In genomic region chr10:102712843-102713242, GRCh38 we compare ENCODE assay signal across 8 cellular contexts. TPM values are rescaled to one million over a fixed set of nuclear protein-coding genes. Genes with fewer than 3 reads are reported as not detected.
DNase-seq lines count a peak whose midpoint lies in the region; ATAC-seq, FAIRE-seq and TF ChIP-seq lines count a peak whose summit lies in the region.

No MANE protein-coding gene starts in this region.

- H3K27me3 Mint-ChIP-seq in stimulated activated naive CD8-positive, alpha-beta T cell treated with anti-CD3 and anti-CD28 coated beads, Interleukin-15, Interleukin-2, amounts not matched to agents 100 ng/mL and 50 ng/mL, for 24 hours = no peaks in the 10 kb centered on the region
- H3K27me3 Mint-ChIP-seq in astrocyte (ENCODE audit: low read depth, unreplicated experiment) (no peaks in the 10 kb centered on the region), memory B cell (no peaks in the 10 kb centered on the region)

- peak overlapping the region; percentile 89 for H3K4me2 ChIP-seq in astrocyte (ENCODE audit: low read length)

- H4K20me1 ChIP-seq in astrocyte (ENCODE audit: insufficient read depth, low read length) = peaks cover 6% of the 10 kb centered on the region

- H3K4me1 Mint-ChIP-seq in stimulated activated naive CD8-positive, alpha-beta T cell treated with anti-CD3 and anti-CD28 coated beads, Interleukin-15, Interleukin-2, amounts not matched to agents 100 ng/mL and 50 ng/mL, for 24 hours (ENCODE audit: low read depth) = peaks cover 67% of the 10 kb centered on the region
- H3K4me1 Mint-ChIP-seq in astrocyte (ENCODE audit: low read depth, unreplicated experiment) (peaks cover 26% of the 10 kb centered on the region), memory B cell (peaks cover 21% of the 10 kb centered on the region)

- TF ChIP-seq CTCF in astrocyte (IDR thresholded peaks at IDR 0.05; ENCODE audit: insufficient read depth, low read depth, low read length) = no peak

- ATAC-seq in stimulated activated naive CD8-positive, alpha-beta T cell treated with anti-CD3 and anti-CD28 coated beads, Interleukin-15, Interleukin-2, amounts not matched to agents 100 U/mL and 50 U/mL, for 24 hours = no peak
- no peak for ATAC-seq in memory B cell (ENCODE audit: low read depth)
- ATAC-seq in HG02759 (IDR thresholded peaks at IDR 0.05; ENCODE audit: unreplicated experiment) = no peak

- no peaks in the 10 kb centered on the region for H3K27me3 ChIP-seq in astrocyte (ENCODE audit: insufficient read depth, low read length)

- peaks cover 26% of the 10 kb centered on the region for H3K4me1 ChIP-seq in astrocyte (ENCODE audit: insufficient read depth, low read length)

- no peak for FAIRE-seq in astrocyte (lab: Jason Lieb, UNC)

- H3K9ac ChIP-seq in astrocyte (ENCODE audit: low read length) = peak overlapping the region; percentile 90

- no peaks in the 10 kb centered on the region for H3K36me3 ChIP-seq in astrocyte (ENCODE audit: insufficient read depth, low read length)

- peak overlapping the region; percentile 89 for H3K27ac ChIP-seq in astrocyte (ENCODE audit: low read depth, low read length)

- H3K9me3 Mint-ChIP-seq in stimulated activated naive CD8-positive, alpha-beta T cell treated with anti-CD3 and anti-CD28 coated beads, Interleukin-15, Interleukin-2, amounts not matched to agents 100 ng/mL and 50 ng/mL, for 24 hours = no peaks in the 10 kb centered on the region
- no peaks in the 10 kb centered on the region for H3K9me3 Mint-ChIP-seq in astrocyte (ENCODE audit: unreplicated experiment)
- no peaks in the 10 kb centered on the region for H3K9me3 Mint-ChIP-seq in memory B cell

- H3K4me3 ChIP-seq in astrocyte (ENCODE audit: insufficient read depth, low read depth, low read length) = peak overlapping the region; percentile 82

- peaks cover 24% of the 10 kb centered on the region for H3K36me3 Mint-ChIP-seq in stimulated activated naive CD8-positive, alpha-beta T cell treated with anti-CD3 and anti-CD28 coated beads, Interleukin-15, Interleukin-2, amounts not matched to agents 100 ng/mL and 50 ng/mL, for 24 hours (ENCODE audit: low read depth)
- H3K36me3 Mint-ChIP-seq in astrocyte (ENCODE audit: low read depth, unreplicated experiment) (no peaks in the 10 kb centered on the region), memory B cell (peaks cover 6% of the 10 kb centered on the region)

- H3K79me2 ChIP-seq in astrocyte (ENCODE audit: insufficient read depth, low read length) = peaks cover 56% of the 10 kb centered on the region

- peak overlapping the region; percentile 76 for H2AFZ ChIP-seq in astrocyte (ENCODE audit: low read depth, low read length)

- no peaks in the 10 kb centered on the region for H3K9me3 ChIP-seq in astrocyte (ENCODE audit: insufficient read depth, low read depth, low read length)

- no peak for DNase-seq in stimulated activated naive CD8-positive, alpha-beta T cell treated with anti-CD3 and anti-CD28 coated beads, Interleukin-15, Interleukin-2, amounts not matched to agents 100 U/mL and 50 U/mL, for 24 hours
- DNase-seq in astrocyte (ENCODE audit: low read depth) (no peak), memory B cell (ENCODE audit: low spot score in 2 of 2) (no peak), T1000 (lab: John Stamatoyannopoulos, UW) (no peak), NCI-H524 treated with DMSO at 0.1 percent for 48 hours (lab: John Stamatoyannopoulos, UW) (no peak), middle frontal gyrus (ENCODE audit: extremely low spot score, low spot score) (no peak)

- peak overlapping the region; percentile 93 for H3K4me3 Mint-ChIP-seq in stimulated activated naive CD8-positive, alpha-beta T cell treated with anti-CD3 and anti-CD28 coated beads, Interleukin-15, Interleukin-2, amounts not matched to agents 100 ng/mL and 50 ng/mL, for 24 hours
- H3K4me3 Mint-ChIP-seq in astrocyte (ENCODE audit: unreplicated experiment) = peak overlapping the region; percentile 97
- H3K4me3 Mint-ChIP-seq in memory B cell = peak overlapping the region; percentile 96

- H3K27ac Mint-ChIP-seq in stimulated activated naive CD8-positive, alpha-beta T cell treated with anti-CD3 and anti-CD28 coated beads, Interleukin-15, Interleukin-2, amounts not matched to agents 100 ng/mL and 50 ng/mL, for 24 hours = peak overlapping the region; percentile 90
- H3K27ac Mint-ChIP-seq in astrocyte (ENCODE audit: unreplicated experiment) = peak overlapping the region; percentile 91
- H3K27ac Mint-ChIP-seq in memory B cell = peak overlapping the region; percentile 95

RNA-seq across cellular contexts. Expression of gene ARL3, which starts 1.4 kb away (rescaled TPM):
- 16.6 and 18.2 TPM in 2 replicates for total RNA-seq in astrocyte

RNA-seq across cellular contexts. Expression of gene SFXN2, which starts 1.6 kb away (rescaled TPM):
- total RNA-seq in astrocyte = 8.4 and 9.1 TPM in 2 replicates

RNA-seq across cellular contexts. Expression of gene WBP1L, which starts 30.9 kb away (rescaled TPM):
- 73.6 and 75.7 TPM in 2 replicates for total RNA-seq in astrocyte
